ENCODE assay signal across 1 cellular context in the genomic region with DNA sequence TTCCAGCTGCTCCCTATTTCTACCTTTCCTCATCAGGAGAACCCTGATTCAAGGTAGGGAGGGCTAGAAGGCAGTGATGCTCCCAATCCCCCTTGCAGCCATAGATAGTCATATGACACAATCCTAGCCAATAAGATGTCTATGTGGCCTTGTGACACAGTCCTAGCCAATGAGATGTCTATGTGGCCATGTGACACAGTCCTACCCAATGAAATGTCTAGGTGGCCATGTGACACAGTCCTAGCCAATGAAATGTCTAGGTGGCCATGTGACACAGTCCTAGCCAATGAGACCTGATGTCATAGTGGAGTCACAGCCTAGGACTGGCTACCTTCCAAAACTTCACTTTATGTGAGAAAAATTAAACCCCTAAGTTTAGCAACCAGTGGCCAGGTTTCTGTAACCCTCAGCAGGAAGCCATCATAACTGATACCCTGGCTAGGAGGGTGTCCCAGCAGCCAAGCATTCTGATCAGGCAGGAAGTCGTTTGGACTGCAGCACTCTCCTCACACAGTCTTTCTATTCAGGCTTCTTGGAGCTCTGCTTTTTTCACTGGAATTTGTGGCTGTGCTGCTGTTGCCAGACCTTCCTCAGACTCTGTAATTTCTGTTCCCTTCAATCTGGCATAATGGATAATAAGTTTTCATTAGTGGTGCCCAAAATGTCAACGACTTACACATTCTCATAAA.
TF ChIP-seq lines count a peak whose summit lies in the region.

No MANE protein-coding gene starts in this region.

TF ChIP-seq in HepG2, 621 proteins besides CTCF, POLR2A, EP300 and RAD21 (continued from another document):
- TF ChIP-seq CREB1 (IDR thresholded peaks at IDR 0.05) (peak; percentile 25; the same call in 1 of the 2 replicates), CREB1 (CRISPR knock-in tag; IDR thresholded peaks at IDR 0.05) (no peak), SIX1 (CRISPR knock-in tag; IDR thresholded peaks at IDR 0.05; ENCODE audit: borderline replicate concordance) (no peak), HINFP (CRISPR knock-in tag; IDR thresholded peaks at IDR 0.05; ENCODE audit: low read depth) (no peak), TRIM22 (IDR thresholded peaks at IDR 0.05) (no peak), ZFP36L1 (CRISPR knock-in tag; IDR thresholded peaks at IDR 0.05) (no peak), DNMT1 (CRISPR knock-in tag; IDR thresholded peaks at IDR 0.05) (no peak), KDM5A (IDR thresholded peaks at IDR 0.05; ENCODE audit: borderline replicate concordance, low read length) (no peak)
